In the genomic region with DNA sequence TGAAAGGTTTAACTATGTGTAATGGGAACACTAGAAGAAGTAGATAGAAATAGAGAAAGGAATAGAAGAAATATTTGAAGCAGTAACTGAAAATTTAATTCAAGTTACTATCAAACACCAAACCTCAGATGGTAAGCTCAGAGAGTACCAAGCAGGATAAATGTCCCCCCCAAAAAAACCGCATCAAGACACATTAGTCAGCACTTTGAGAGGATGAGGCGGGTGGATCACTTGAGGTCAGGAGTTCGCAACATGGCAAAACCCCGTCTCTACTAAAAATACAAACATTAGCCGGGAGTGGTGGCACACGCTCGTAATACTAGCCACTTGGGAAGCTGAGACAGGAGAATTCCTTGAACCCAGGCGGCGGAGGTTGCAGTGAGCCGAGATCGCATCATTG, we compare ENCODE assay signal across 27 cellular contexts.
"Had no signal": no experiment of that assay in that cellular context is flagged by ENCODE, and none has a peak within 500 bp of the region (broad histone marks: within the 10 kb centered on the region; RNA-seq: fewer than 3 reads in every experiment).

No MANE protein-coding gene starts in this region.

- H3K27me3 ChIP-seq: neural progenitor cell, ovary, suprapubic skin, testis, tibial artery, transverse colon, upper lobe of right lung, uterus had no signal

- H3K27ac Mint-ChIP-seq: naive B cell; naive thymus-derived CD8-positive, alpha-beta T cell; natural killer cell treated with Interleukin-12 subunit alpha and Interleukin-12 subunit beta and Interleukin-15 and Interleukin-18, amount 100 ng/mL, for 72 hours; neural progenitor cell; progenitor cell of endocrine pancreas; stimulated activated memory B cell treated with anti-CD40 and anti-IgM and Interleukin-4, amounts not matched to agents 10 μg/mL and 1 μg/mL and 100 μg/mL, for 72 hours; stimulated activated naive CD8-positive, alpha-beta T cell treated with anti-CD3 and anti-CD28 coated beads, Interleukin-15, amount 100 ng/mL, for 72 hours; type B pancreatic cell had no signal

- H3K36me3 Mint-ChIP-seq: naive B cell; neural progenitor cell; stimulated activated memory B cell treated with anti-CD40 and anti-IgM and Interleukin-4, amounts not matched to agents 10 μg/mL and 1 μg/mL and 100 μg/mL, for 72 hours; type B pancreatic cell had no signal

- H3K4me3 ChIP-seq: neural progenitor cell, ovary, psoas muscle, suprapubic skin, testis, tibial artery, transverse colon, upper lobe of right lung, uterus had no signal

- DNase-seq: naive B cell; naive thymus-derived CD8-positive, alpha-beta T cell; occipital lobe; ovary; posterior cingulate gyrus; psoas muscle; small intestine; stimulated activated CD4-positive, alpha-beta T cell treated with anti-CD3 and anti-CD28 coated beads, Interleukin-1b, Interleukin-23, amount 100 ng/mL, for 48 hours; stimulated activated CD4-positive, alpha-beta T cell treated with anti-CD3 and anti-CD28 coated beads, Interleukin-4, amount 100 ng/mL, for 1 hour; stimulated activated CD4-positive, alpha-beta T cell treated with anti-CD3 and anti-CD28 coated beads, Interleukin-4, amount 100 ng/mL, for 4 hours; stimulated activated CD8-positive, alpha-beta memory T cell treated with anti-CD3 and anti-CD28 coated beads, Interleukin-4, amount 100 ng/mL, for 48 hours; stimulated activated naive CD4-positive, alpha-beta T cell; stimulated activated naive CD8-positive, alpha-beta T cell treated with anti-CD3 and anti-CD28 coated beads, Interleukin-15, amount 100 ng/mL, for 72 hours; stimulated activated naive CD8-positive, alpha-beta T cell treated with anti-CD3 and anti-CD28 coated beads, Interleukin-15, Interleukin-2, amounts not matched to agents 100 U/mL and 50 U/mL, for 24 hours; substantia nigra; testis; tibial artery; transverse colon; upper lobe of right lung; uterus had no signal

- H3K4me3 Mint-ChIP-seq: naive B cell; naive thymus-derived CD8-positive, alpha-beta T cell; natural killer cell treated with Interleukin-12 subunit alpha and Interleukin-12 subunit beta and Interleukin-15 and Interleukin-18, amount 100 ng/mL, for 72 hours; neural progenitor cell; stimulated activated memory B cell treated with anti-CD40 and anti-IgM and Interleukin-4, amounts not matched to agents 10 μg/mL and 1 μg/mL and 100 μg/mL, for 72 hours; stimulated activated naive CD8-positive, alpha-beta T cell treated with anti-CD3 and anti-CD28 coated beads, Interleukin-15, amount 100 ng/mL, for 72 hours; type B pancreatic cell had no signal

- H3K79me2 ChIP-seq: parathyroid adenoma had no signal

- H3K27ac ChIP-seq: neural progenitor cell, ovary, parathyroid adenoma, psoas muscle, suprapubic skin, testis, tibial artery, transverse colon, upper lobe of right lung, uterus had no signal

- H3K9ac ChIP-seq: neural progenitor cell, parathyroid adenoma had no signal

- H2AFZ ChIP-seq: neural progenitor cell, parathyroid adenoma had no signal

- H3K27me3 Mint-ChIP-seq: naive B cell; naive thymus-derived CD8-positive, alpha-beta T cell; natural killer cell treated with Interleukin-12 subunit alpha and Interleukin-12 subunit beta and Interleukin-15 and Interleukin-18, amount 100 ng/mL, for 72 hours; progenitor cell of endocrine pancreas; stimulated activated memory B cell treated with anti-CD40 and anti-IgM and Interleukin-4, amounts not matched to agents 10 μg/mL and 1 μg/mL and 100 μg/mL, for 72 hours; stimulated activated naive CD8-positive, alpha-beta T cell treated with anti-CD3 and anti-CD28 coated beads, Interleukin-15, amount 100 ng/mL, for 72 hours; type B pancreatic cell had no signal

- H3K4me1 Mint-ChIP-seq: naive B cell; naive thymus-derived CD8-positive, alpha-beta T cell; neural progenitor cell; stimulated activated memory B cell treated with anti-CD40 and anti-IgM and Interleukin-4, amounts not matched to agents 10 μg/mL and 1 μg/mL and 100 μg/mL, for 72 hours; stimulated activated naive CD8-positive, alpha-beta T cell treated with anti-CD3 and anti-CD28 coated beads, Interleukin-15, amount 100 ng/mL, for 72 hours had no signal

- H3K4me1 ChIP-seq: neural progenitor cell, parathyroid adenoma, psoas muscle, suprapubic skin, testis, tibial artery, transverse colon, upper lobe of right lung, uterus had no signal

- H3K36me3 ChIP-seq: neural progenitor cell, ovary, suprapubic skin, tibial artery, transverse colon, upper lobe of right lung, uterus had no signal

- H3K9me3 ChIP-seq: ovary, psoas muscle, suprapubic skin, testis, tibial artery, transverse colon, upper lobe of right lung, uterus had no signal

- H3K4me2 ChIP-seq: neural progenitor cell had no signal
